Comparison of ENCODE assay signal across 27 cellular contexts in the genomic region with DNA sequence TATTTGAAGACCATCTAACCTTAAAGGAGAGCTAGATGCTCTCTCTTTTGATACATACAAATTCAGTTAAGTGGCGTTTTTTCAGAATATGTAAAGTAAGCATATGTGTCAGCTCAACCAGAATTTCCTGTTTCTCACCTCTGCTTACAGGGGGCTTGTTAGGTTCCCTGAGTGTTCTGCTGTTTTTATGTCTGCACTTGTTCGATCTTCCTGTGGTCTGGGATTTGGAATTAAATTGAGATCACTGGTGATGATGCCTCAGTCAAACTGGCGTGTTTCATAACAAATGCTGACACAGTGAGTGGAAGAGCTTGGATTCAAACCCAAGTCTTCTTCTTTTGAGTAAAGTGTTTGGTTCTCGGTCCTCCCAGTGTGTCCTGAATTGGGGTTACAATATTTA.
"Had no signal": no experiment of that assay in that cellular context is flagged by ENCODE, and none has a peak within 500 bp of the region (broad histone marks: within the 10 kb centered on the region; RNA-seq: fewer than 3 reads in every experiment).

No MANE protein-coding gene starts in this region.

- H3K27ac ChIP-seq: adrenal gland, ascending aorta, breast epithelium, coronary artery, dorsolateral prefrontal cortex, esophagus squamous epithelium, gastrocnemius medialis, heart right ventricle, hepatocyte, WERI-Rb-1 had no signal

- H3K4me3 ChIP-seq: adrenal gland, ascending aorta, breast epithelium, coronary artery, dorsolateral prefrontal cortex, esophagus squamous epithelium, gastrocnemius medialis, heart right ventricle, hepatocyte had no signal

- ATAC-seq: activated CD4-positive, CD25-positive, alpha-beta regulatory T cell treated with anti-CD3 and anti-CD28 coated beads, Interleukin-2, amount 50 U/mL, for 24 hours; activated CD8-positive, alpha-beta memory T cell treated with anti-CD3 and anti-CD28 coated beads, Interleukin-2, amount 10 ng/mL, durations not matched to agents 7 days and 5 days; activated CD8-positive, alpha-beta T cell treated with anti-CD3 and anti-CD28 coated beads, Interleukin-2, amount 10 ng/mL, durations not matched to agents 7 days and 5 days; activated naive CD8-positive, alpha-beta T cell treated with anti-CD3 and anti-CD28 coated beads, Interleukin-2, amount 50 U/mL, for 24 hours; gastrocnemius medialis; heart right ventricle; T-cell had no signal

- DNase-seq: activated B cell treated with CpG ODN at 0.5 μM for 24 hours; activated CD4-positive, alpha-beta memory T cell treated with anti-CD3 and anti-CD28 coated beads for 36 hours; activated CD4-positive, alpha-beta T cell treated with anti-CD3 and anti-CD28 coated beads for 48 hours; activated CD8-positive, alpha-beta memory T cell treated with anti-CD3 and anti-CD28 coated beads, Interleukin-2, amount 10 ng/mL, durations not matched to agents 7 days and 5 days; activated CD8-positive, alpha-beta memory T cell treated with anti-CD3 and anti-CD28 coated beads, Interleukin-2, amount 50 U/mL, for 4 hours; activated CD8-positive, alpha-beta T cell treated with anti-CD3 and anti-CD28 coated beads, Interleukin-2, amount 10 ng/mL, durations not matched to agents 7 days and 5 days; activated effector memory CD4-positive, alpha-beta T cell treated with anti-CD3 and anti-CD28 coated beads, Interleukin-2, amount 50 U/mL, for 16 hours; activated naive CD4-positive, alpha-beta T cell treated with anti-CD3 and anti-CD28 coated beads for 36 hours; activated naive CD8-positive, alpha-beta T cell treated with anti-CD3 and anti-CD28 coated beads for 36 hours; activated naive CD8-positive, alpha-beta T cell treated with anti-CD3 and anti-CD28 coated beads, Interleukin-2, amount 50 U/mL, for 24 hours; activated T-cell treated with anti-CD3 and anti-CD28 coated beads, Interleukin-2, amount 50 U/mL, for 1 hour; activated T-cell treated with anti-CD3 and anti-CD28 coated beads, Interleukin-2, amount 50 U/mL, for 48 hours; adrenal gland; dorsolateral prefrontal cortex; effector memory CD4-positive, alpha-beta T cell; endodermal cell; esophagus squamous epithelium; gastrocnemius medialis; heart right ventricle; T-cell; T-helper 9 cell; WERI-Rb-1 had no signal

- H3K27me3 ChIP-seq: adrenal gland, ascending aorta, breast epithelium, esophagus squamous epithelium, gastrocnemius medialis, heart right ventricle, hepatocyte had no signal

- H3K36me3 ChIP-seq: adrenal gland, ascending aorta, breast epithelium, esophagus squamous epithelium, gastrocnemius medialis, heart right ventricle, WERI-Rb-1 had no signal

- H3K4me1 ChIP-seq: adrenal gland, ascending aorta, breast epithelium, esophagus squamous epithelium, gastrocnemius medialis, heart right ventricle had no signal
